1 cellular context compared by ENCODE assay signal in the genomic region with DNA sequence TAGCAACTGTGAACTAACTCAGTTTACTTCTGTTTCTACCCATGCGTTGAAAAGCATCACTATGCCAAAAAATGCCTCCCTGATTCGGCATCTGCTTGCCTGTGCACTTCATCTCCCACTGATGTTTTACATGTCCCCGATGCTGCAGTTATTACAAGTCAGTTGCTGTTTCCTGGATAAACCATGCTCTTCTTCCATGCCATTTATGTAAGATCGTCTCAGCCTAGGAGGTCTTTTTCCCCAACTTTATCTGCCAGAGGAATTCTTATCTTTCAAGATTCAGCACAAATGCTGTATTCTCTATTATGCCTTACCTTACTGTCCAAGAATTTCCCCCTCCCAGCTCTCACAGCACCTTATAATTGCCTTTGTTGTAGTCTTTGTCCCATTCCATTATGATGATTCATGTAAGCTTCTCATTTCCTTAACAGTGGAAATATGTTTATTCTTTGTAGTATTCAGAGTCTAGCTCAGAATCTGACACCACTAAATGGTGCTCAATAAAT.
TF ChIP-seq lines count a peak whose summit lies in the region.

No MANE protein-coding gene starts in this region.

TF ChIP-seq in H1, 55 proteins besides CTCF, POLR2A, EP300 and RAD21:
- TF ChIP-seq EZH2 (IDR thresholded peaks at IDR 0.05; ENCODE audit: low read depth, low read length, severe bottlenecking) (no peak), JUN (IDR thresholded peaks at IDR 0.05; ENCODE audit: low read depth, low read length) (0 out of 2 replicates have a peak, but pooled peaks have one; percentile 17), CBX5 (IDR thresholded peaks at IDR 0.05; ENCODE audit: low read depth, low read length) (no peak), JUND (IDR thresholded peaks at IDR 0.05; ENCODE audit: low read length) (peak; percentile 26; the same call in 1 of the 2 replicates)
